Comparison of ENCODE assay signal across 22 cellular contexts in the genomic region with DNA sequence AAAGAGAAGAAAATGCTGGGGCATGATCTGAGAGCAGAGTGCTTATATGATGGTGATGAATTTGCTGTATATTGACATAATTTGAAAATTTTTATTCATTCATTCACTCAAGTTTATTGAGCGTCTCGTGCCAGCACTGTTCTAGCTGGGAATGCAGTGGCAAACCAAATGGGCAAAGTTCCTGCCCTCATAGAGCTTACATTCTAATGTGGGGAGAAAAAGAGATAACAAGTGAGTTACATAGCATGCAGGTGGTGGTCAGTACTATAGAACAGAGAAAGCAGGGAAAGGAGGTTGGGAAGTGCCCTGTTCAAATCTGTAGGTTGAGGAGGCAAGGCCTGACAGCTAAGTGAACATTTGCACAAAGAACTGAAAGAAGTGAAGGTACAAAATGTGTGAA. TPM values are rescaled to one million over a fixed set of nuclear protein-coding genes. Genes with fewer than 3 reads are reported as not detected.
A peak's percentile ranks its signal among the peaks of the same experiment; 100 is the strongest.
DNase-seq lines count a peak whose midpoint lies in the region; ATAC-seq, FAIRE-seq and TF ChIP-seq lines count a peak whose summit lies in the region.
"Had no signal": no experiment of that assay in that cellular context is flagged by ENCODE, and none has a peak within 500 bp of the region (broad histone marks: within the 10 kb centered on the region; RNA-seq: fewer than 3 reads in every experiment).

No MANE protein-coding gene starts in this region.

- CTCF ChIA-PET in HepG2 (lab: Yijun Ruan, JAX; ENCODE audit: low intra/inter-chr PET ratio, low total read pairs) = no interaction called here

- no peak overlapping the region for H3K4me3 Mint-ChIP-seq in endodermal cell
- no peak overlapping the region for H3K4me3 Mint-ChIP-seq in type B pancreatic cell
- H3K4me3 Mint-ChIP-seq in activated T-helper 1 cell treated with anti-CD3 and anti-CD28 coated beads, Interleukin-12 subunit alpha, Interleukin-12 subunit beta, Interleukin-2, Interleukin-4 antibody, amounts not matched to agents 30 ng/mL and 10 ng/mL and 1 ng/mL, durations not matched to agents 14 hours and 24 hours and 36 hours = no peak overlapping the region
- H3K4me3 Mint-ChIP-seq: B cell; CD4-positive, alpha-beta T cell; CD8-positive, alpha-beta memory T cell; GM23338; H9 had no signal

- intact Hi-C loops in HepG2 (cut with micrococcal nuclease; ENCODE audit: unreplicated experiment) (loop anchor here (10.0 kb wide), 1 partner anchor 79 kb away; no protein-coding TSS in a partner anchor), right lobe of liver (cut with DNase I) (no loop called here)
- intact Hi-C loops in activated T-helper 1 cell treated with anti-CD3 and anti-CD28 coated beads, Interleukin-12 subunit alpha, Interleukin-12 subunit beta, Interleukin-2, Interleukin-4 antibody, amounts not matched to agents 30 ng/mL and 10 ng/mL and 1 ng/mL, durations not matched to agents 14 hours and 24 hours and 36 hours (cut with micrococcal nuclease) = loop anchor here (10.0 kb wide), 1 partner anchor 379 kb away; no protein-coding TSS in a partner anchor

- H3K9me3 ChIP-seq in HepG2 (ENCODE audit: low read length) (no peaks in the 10 kb centered on the region), right lobe of liver (no peaks in the 10 kb centered on the region), OCI-LY3 (ENCODE audit: insufficient read depth, low read length) (no peaks in the 10 kb centered on the region), endodermal cell (ENCODE audit: control insufficient read depth, low read length) (peaks cover 6% of the 10 kb centered on the region), small intestine (ENCODE audit: control insufficient read depth, low read depth) (no peaks in the 10 kb centered on the region)
- H3K9me3 ChIP-seq: BLaER1 had no signal

- TF ChIP-seq POLR2A in HepG2 (IDR thresholded peaks at IDR 0.05; ENCODE audit: insufficient read depth in 1 of 2, low read depth in 2 of 2, low read length in 2 of 2) (no peak), right lobe of liver (IDR thresholded peaks at IDR 0.05) (no peak)

- peaks cover 12% of the 10 kb centered on the region for H3K4me1 Mint-ChIP-seq in endodermal cell
- H3K4me1 Mint-ChIP-seq in type B pancreatic cell (ENCODE audit: unreplicated experiment) = peaks cover 13% of the 10 kb centered on the region
- H3K4me1 Mint-ChIP-seq in activated T-helper 1 cell treated with anti-CD3 and anti-CD28 coated beads, Interleukin-12 subunit alpha, Interleukin-12 subunit beta, Interleukin-2, Interleukin-4 antibody, amounts not matched to agents 30 ng/mL and 10 ng/mL and 1 ng/mL, durations not matched to agents 14 hours and 24 hours and 36 hours (ENCODE audit: low read depth) = peaks cover 30% of the 10 kb centered on the region
- H3K4me1 Mint-ChIP-seq: GM23338 had no signal

- H3K36me3 ChIP-seq in HepG2 (replicated peaks in 1 of 2; ENCODE audit: control insufficient read depth in 1 of 2, insufficient read depth in 2 of 2, low read length in 2 of 2) (peaks cover 2 to 9% of the 10 kb centered on the region in 2 experiments; a peak in 2 of 5 replicates), right lobe of liver (no peaks in the 10 kb centered on the region), OCI-LY3 (replicated peaks; ENCODE audit: low read depth, low read length) (peaks cover 34% of the 10 kb centered on the region), endodermal cell (ENCODE audit: control insufficient read depth, insufficient read depth, low read length) (peaks cover 14% of the 10 kb centered on the region), small intestine (ENCODE audit: control insufficient read depth in 2 of 2, insufficient read depth in 2 of 2, low read length in 2 of 2) (no peaks in the 10 kb centered on the region)

- peak overlapping the region; percentile 9; the same call in 1 of the 2 replicates for H3K4me2 ChIP-seq in HepG2 (ENCODE audit: low read depth, low read length)
- H3K4me2 ChIP-seq in OCI-LY3 (ENCODE audit: low read length) = peak overlapping the region; percentile 76
- H3K4me2 ChIP-seq: BLaER1, GM23338 had no signal

- DNase-seq in HepG2 (ENCODE audit: low spot score) = no peak
- no peak for DNase-seq in right lobe of liver
- no peak for DNase-seq in endodermal cell
- no peak for DNase-seq in small intestine
- DNase-seq in type B pancreatic cell (ENCODE audit: extremely low spot score, unreplicated experiment) = no peak
- no peak for DNase-seq in activated T-helper 1 cell treated with anti-CD3 and anti-CD28 coated beads, Interleukin-12 subunit alpha, Interleukin-12 subunit beta, Interleukin-2, Interleukin-4 antibody, amounts not matched to agents 30 ng/mL and 10 ng/mL and 1 ng/mL, durations not matched to agents 14 hours and 24 hours and 36 hours (ENCODE audit: low spot score)
- DNase-seq: CD4-positive, alpha-beta T cell; CD8-positive, alpha-beta memory T cell; DMS 273 treated with DMSO at 0.1 percent for 48 hours; DMS79; H9 had no signal

- no TSS peak for BruUV-seq in HepG2 (replicated peaks; lab: Mats Ljungman, UMichigan)

- H3K9ac ChIP-seq in HepG2 (ENCODE audit: insufficient read depth, low read depth, low read length) (no peak overlapping the region), OCI-LY3 (ENCODE audit: low read length) (no peak overlapping the region), endodermal cell (ENCODE audit: extremely low read depth, low read length, poor library complexity, severe bottlenecking) (no peak overlapping the region)
- H3K9ac ChIP-seq: BLaER1 had no signal

- in situ Hi-C loops in HepG2 (cut with HindIII; ENCODE audit: extremely low pct_ligation_motif_present, low pct_unique_long_range_greater_than_20kb) = no loop called here

- H3K4me1 ChIP-seq in HepG2 (ENCODE audit: insufficient read depth, low read length) = peaks cover 50% of the 10 kb centered on the region
- H3K4me1 ChIP-seq in right lobe of liver = peaks cover 0 to 11% (median 3%) of the 10 kb centered on the region in 4 donors
- H3K4me1 ChIP-seq in OCI-LY3 (ENCODE audit: low read length) = peaks cover 59% of the 10 kb centered on the region
- H3K4me1 ChIP-seq in endodermal cell (ENCODE audit: control insufficient read depth, insufficient read depth, low read length) = no peaks in the 10 kb centered on the region
- peaks cover 0 to 6% of the 10 kb centered on the region in 2 donors for H3K4me1 ChIP-seq in small intestine (ENCODE audit: control insufficient read depth in 2 of 2, insufficient read depth in 1 of 2, low read depth in 1 of 2, low read length in 1 of 2)

- H4K20me1 ChIP-seq in HepG2 (ENCODE audit: insufficient read depth, low read length) (no peaks in the 10 kb centered on the region), OCI-LY3 (ENCODE audit: insufficient read depth, low read length) (peaks cover 62% of the 10 kb centered on the region)

- no peak for TF ChIP-seq CTCF in HepG2 (CRISPR knock-in tag; IDR thresholded peaks at IDR 0.05)
- no peak for TF ChIP-seq CTCF in right lobe of liver (IDR thresholded peaks at IDR 0.05)
- TF ChIP-seq CTCF in OCI-LY3 (IDR thresholded peaks at IDR 0.05; ENCODE audit: low read depth, low read length) = no peak
- no peak for TF ChIP-seq CTCF in endodermal cell (conservative IDR thresholded peaks at IDR 0.05)
- TF ChIP-seq CTCF in type B pancreatic cell (conservative IDR thresholded peaks at IDR 0.05) = no peak

- ATAC-seq in HepG2 (no peak), right lobe of liver (no peak), HG03135 (IDR thresholded peaks at IDR 0.05; ENCODE audit: unreplicated experiment) (no peak)
- ATAC-seq: GM23338, HCT116 had no signal

- 100% methylated on average over 2 of the region's 2 CpGs for WGBS in HepG2 (ENCODE audit: low lambda C conversion rate)
- WGBS in right lobe of liver (ENCODE audit: insufficient coverage, low coverage, low lambda C conversion rate, missing lambda C conversion rate) = 63% methylated on average over 2 of the region's 2 CpGs
- WGBS in endodermal cell (ENCODE audit: insufficient coverage in 1 of 2, insufficient read length in 1 of 2), 2 experiments = 73% methylated on average over 2 of the region's 2 CpGs; no CpG with 5 or more reads in 1 of the 2 experiments
- 78 to 100% (median 98%) methylated on average over 2 of the region's 2 CpGs for WGBS in small intestine, 3 donors

- H3K27me3 ChIP-seq in HepG2 (ENCODE audit: control insufficient read depth in 1 of 2, insufficient read depth in 2 of 2, low read length in 2 of 2) (no peaks in the 10 kb centered on the region; a peak in 2 of 5 replicates), right lobe of liver (no peaks in the 10 kb centered on the region), OCI-LY3 (ENCODE audit: low read depth, low read length) (no peaks in the 10 kb centered on the region), endodermal cell (ENCODE audit: control insufficient read depth, insufficient read depth, low read length, poor library complexity, severe bottlenecking) (no peaks in the 10 kb centered on the region), small intestine (ENCODE audit: control insufficient read depth in 2 of 2, insufficient read depth in 2 of 2, low read length in 2 of 2) (no peaks in the 10 kb centered on the region)
- H3K27me3 ChIP-seq: BLaER1 had no signal

- H3K27ac Mint-ChIP-seq in endodermal cell (no peak overlapping the region), type B pancreatic cell (no peak overlapping the region)
- H3K27ac Mint-ChIP-seq in activated T-helper 1 cell treated with anti-CD3 and anti-CD28 coated beads, Interleukin-12 subunit alpha, Interleukin-12 subunit beta, Interleukin-2, Interleukin-4 antibody, amounts not matched to agents 30 ng/mL and 10 ng/mL and 1 ng/mL, durations not matched to agents 14 hours and 24 hours and 36 hours = no peak overlapping the region
- H3K27ac Mint-ChIP-seq: B cell; CD4-positive, alpha-beta T cell; CD8-positive, alpha-beta memory T cell; GM23338; H9 had no signal

- TF ChIP-seq RAD21 in HepG2 (CRISPR knock-in tag; IDR thresholded peaks at IDR 0.05) = no peak

- H3K36me3 Mint-ChIP-seq in endodermal cell (ENCODE audit: low read depth) (peaks cover 3% of the 10 kb centered on the region), type B pancreatic cell (no peaks in the 10 kb centered on the region)
- peaks cover 13% of the 10 kb centered on the region for H3K36me3 Mint-ChIP-seq in activated T-helper 1 cell treated with anti-CD3 and anti-CD28 coated beads, Interleukin-12 subunit alpha, Interleukin-12 subunit beta, Interleukin-2, Interleukin-4 antibody, amounts not matched to agents 30 ng/mL and 10 ng/mL and 1 ng/mL, durations not matched to agents 14 hours and 24 hours and 36 hours (ENCODE audit: low read depth)

- POLR2A ChIA-PET in HepG2 (lab: Yijun Ruan, JAX) = interaction anchor here (0.7 kb wide), 1 partner anchor 213 kb away, joined by 4 read pairs; no protein-coding TSS in a partner anchor

- FAIRE-seq in HepG2 (lab: Jason Lieb, UNC) (no peak), small intestine (lab: Jason Lieb, UNC) (no peak)
- FAIRE-seq: A204.1, D721Med, G401.6 had no signal

- H3K9me3 Mint-ChIP-seq in endodermal cell (no peaks in the 10 kb centered on the region), type B pancreatic cell (no peaks in the 10 kb centered on the region)
- no peaks in the 10 kb centered on the region for H3K9me3 Mint-ChIP-seq in activated T-helper 1 cell treated with anti-CD3 and anti-CD28 coated beads, Interleukin-12 subunit alpha, Interleukin-12 subunit beta, Interleukin-2, Interleukin-4 antibody, amounts not matched to agents 30 ng/mL and 10 ng/mL and 1 ng/mL, durations not matched to agents 14 hours and 24 hours and 36 hours
- H3K9me3 Mint-ChIP-seq: CD4-positive, alpha-beta T cell; GM23338; H9 had no signal

- TF ChIP-seq EP300 in HepG2 (IDR thresholded peaks at IDR 0.05; ENCODE audit: low read depth in 2 of 2, low read length in 2 of 2) = no peak
- TF ChIP-seq EP300 in HepG2 (CRISPR knock-in tag; IDR thresholded peaks at IDR 0.05; ENCODE audit: borderline replicate concordance) = no peak

- H2AFZ ChIP-seq in HepG2 (ENCODE audit: low read length) (no peak overlapping the region), OCI-LY3 (ENCODE audit: low read depth, low read length) (no peak overlapping the region)
- H2AFZ ChIP-seq: GM23338 had no signal

- H3K27me3 Mint-ChIP-seq in endodermal cell (ENCODE audit: insufficient read depth) = no peaks in the 10 kb centered on the region
- no peaks in the 10 kb centered on the region for H3K27me3 Mint-ChIP-seq in type B pancreatic cell
- no peaks in the 10 kb centered on the region for H3K27me3 Mint-ChIP-seq in activated T-helper 1 cell treated with anti-CD3 and anti-CD28 coated beads, Interleukin-12 subunit alpha, Interleukin-12 subunit beta, Interleukin-2, Interleukin-4 antibody, amounts not matched to agents 30 ng/mL and 10 ng/mL and 1 ng/mL, durations not matched to agents 14 hours and 24 hours and 36 hours (ENCODE audit: insufficient read depth)
- H3K27me3 Mint-ChIP-seq: B cell; CD4-positive, alpha-beta T cell; CD8-positive, alpha-beta memory T cell had no signal

- H3K4me3 ChIP-seq in HepG2 (replicated peaks in 1 of 3; ENCODE audit: insufficient read depth in 1 of 3, low read depth in 2 of 3, low read length in 3 of 3) (no peak overlapping the region), right lobe of liver (no peak overlapping the region), OCI-LY3 (ENCODE audit: low read length) (peak overlapping the region; percentile 58), endodermal cell (ENCODE audit: low read length) (peak overlapping the region; percentile 12), small intestine (ENCODE audit: low read depth in 1 of 2, low read length in 2 of 2) (no peak overlapping the region)
- H3K4me3 ChIP-seq: BLaER1, GM23338 had no signal

- H3K27ac ChIP-seq in HepG2 (ENCODE audit: extremely low read length, insufficient read depth, low read length) = peak overlapping the region; percentile 41
- no peak overlapping the region for H3K27ac ChIP-seq in right lobe of liver
- peak overlapping the region; percentile 55 for H3K27ac ChIP-seq in OCI-LY3 (ENCODE audit: low read length)
- H3K27ac ChIP-seq in endodermal cell (ENCODE audit: low read depth, low read length) = no peak overlapping the region
- no peak overlapping the region for H3K27ac ChIP-seq in small intestine (ENCODE audit: low read depth in 1 of 2, low read length in 1 of 2)
- H3K27ac ChIP-seq: 22Rv1, BLaER1, C4-2B had no signal

- H3K79me2 ChIP-seq in HepG2 (ENCODE audit: insufficient read depth, low read length) (peaks cover 71% of the 10 kb centered on the region), OCI-LY3 (ENCODE audit: low read length) (peaks cover 93% of the 10 kb centered on the region)

RNA-seq across cellular contexts. Expression of gene CEP192, which starts 4.3 kb away (rescaled TPM):
- total RNA-seq in HepG2 (2016; rRNA removed; fragmentation: Illumina TruSeq; extraction: Trizol) (24.7 and 33.6 TPM in 2 replicates), right lobe of liver (1 to 10 TPM; 7.5 to 9.1 (median 8.3) TPM), endodermal cell (10 to 100 TPM; 26.4 to 35.6 TPM), type B pancreatic cell (ENCODE audit: low replicate concordance) (19.8 and 37.5 TPM in 2 replicates)
- 50.8 and 65.5 TPM in 2 replicates for total RNA-seq in HepG2 (2016; cell fraction: cytosol; rRNA removed; fragmentation: Illumina TruSeq; extraction: Trizol; ENCODE audit: low read depth)
- total RNA-seq in HepG2 (2016; cell fraction: insoluble cytoplasmic fraction; rRNA removed; fragmentation: Illumina TruSeq; extraction: Trizol) = 24.0 and 29.5 TPM in 2 replicates
- total RNA-seq in HepG2 (2016; cell fraction: membrane; rRNA removed; fragmentation: Illumina TruSeq; extraction: Trizol) = 48.0 and 59.3 TPM in 2 replicates
- total RNA-seq in HepG2 (2016; cell fraction: nucleus; rRNA removed; fragmentation: Illumina TruSeq; extraction: Trizol) = 28.6 and 34.6 TPM in 2 replicates
- polyA plus RNA-seq in HepG2 (2011; rRNA removed) (12.2 and 15.3 TPM in 2 replicates), small intestine (10 to 100 TPM in 2 of 3 donors, 1 to 10 TPM in 1; 9.6 to 13.5 (median 11.3) TPM)
- polyA plus RNA-seq in HepG2 (2011; cell fraction: cytosol; rRNA removed) = 6.1 and 8.7 TPM in 2 replicates
- 14.1 and 15.3 TPM in 2 replicates for polyA plus RNA-seq in HepG2 (2011; cell fraction: nucleus; rRNA removed)
- polyA plus RNA-seq in HepG2 (2012) = 6.9 and 10.2 TPM in 2 replicates
- 1.0 and 1.6 TPM in 2 replicates for polyA plus RNA-seq in HepG2 (2016; cell fraction: cytosol; fragmentation: Illumina TruSeq; extraction: Trizol; ENCODE audit: low read depth)
- polyA plus RNA-seq in HepG2 (2016; cell fraction: insoluble cytoplasmic fraction; fragmentation: Illumina TruSeq; extraction: Trizol; ENCODE audit: low read depth) = 16.2 and 18.0 TPM in 2 replicates
- 3.0 and 3.3 TPM in 2 replicates for polyA plus RNA-seq in HepG2 (2016; cell fraction: membrane; fragmentation: Illumina TruSeq; extraction: Trizol; ENCODE audit: low read depth)
- polyA plus RNA-seq in HepG2 (2016; cell fraction: nucleus; fragmentation: Illumina TruSeq; extraction: Trizol; ENCODE audit: insufficient read depth, low read depth) = 27.2 and 34.7 TPM in 2 replicates
- 30.4 and 77.0 TPM in 2 replicates for polyA minus RNA-seq in HepG2 (2011; rRNA and poly(A)+ RNA removed; ENCODE audit: low replicate concordance)
- 20.5 and 21.1 TPM in 2 replicates for polyA minus RNA-seq in HepG2 (2011; cell fraction: cytosol; rRNA and poly(A)+ RNA removed)
- 48.3 and 49.1 TPM in 2 replicates for polyA minus RNA-seq in HepG2 (2011; cell fraction: nucleus; rRNA and poly(A)+ RNA removed)
- polyA plus RNA-seq in endodermal cell (2013, experiment 1 of 2) = 29.3 TPM
- polyA plus RNA-seq in endodermal cell (2013, experiment 2 of 2) = 33.1 TPM
- 31.2 and 32.0 TPM in 2 replicates for total RNA-seq in activated T-helper 1 cell treated with anti-CD3 and anti-CD28 coated beads, Interleukin-12 subunit alpha, Interleukin-12 subunit beta, Interleukin-2, Interleukin-4 antibody, amounts not matched to agents 30 ng/mL and 10 ng/mL and 1 ng/mL, durations not matched to agents 14 hours and 24 hours and 36 hours

RNA-seq across cellular contexts. Expression of gene SEH1L, which starts 47.6 kb away (rescaled TPM):
- 59.6 and 96.2 TPM in 2 replicates for total RNA-seq in HepG2 (2016; rRNA removed; fragmentation: Illumina TruSeq; extraction: Trizol)
- total RNA-seq in HepG2 (2016; cell fraction: cytosol; rRNA removed; fragmentation: Illumina TruSeq; extraction: Trizol; ENCODE audit: low read depth) = 17.4 and 19.2 TPM in 2 replicates
- 55.1 and 101 TPM in 2 replicates for total RNA-seq in HepG2 (2016; cell fraction: insoluble cytoplasmic fraction; rRNA removed; fragmentation: Illumina TruSeq; extraction: Trizol)
- 36.0 and 39.4 TPM in 2 replicates for total RNA-seq in HepG2 (2016; cell fraction: membrane; rRNA removed; fragmentation: Illumina TruSeq; extraction: Trizol)
- total RNA-seq in HepG2 (2016; cell fraction: nucleus; rRNA removed; fragmentation: Illumina TruSeq; extraction: Trizol) = 46.1 and 50.8 TPM in 2 replicates
- 43.3 and 63.5 TPM in 2 replicates for polyA plus RNA-seq in HepG2 (2011; rRNA removed)
- 32.3 and 38.9 TPM in 2 replicates for polyA plus RNA-seq in HepG2 (2011; cell fraction: cytosol; rRNA removed)
- polyA plus RNA-seq in HepG2 (2011; cell fraction: nucleus; rRNA removed) = 36.4 and 40.5 TPM in 2 replicates
- 26.8 and 30.0 TPM in 2 replicates for polyA plus RNA-seq in HepG2 (2012)
- polyA plus RNA-seq in HepG2 (2016; cell fraction: cytosol; fragmentation: Illumina TruSeq; extraction: Trizol; ENCODE audit: low read depth) = 6.6 and 7.4 TPM in 2 replicates
- 76.8 and 84.1 TPM in 2 replicates for polyA plus RNA-seq in HepG2 (2016; cell fraction: insoluble cytoplasmic fraction; fragmentation: Illumina TruSeq; extraction: Trizol; ENCODE audit: low read depth)
- polyA plus RNA-seq in HepG2 (2016; cell fraction: membrane; fragmentation: Illumina TruSeq; extraction: Trizol; ENCODE audit: low read depth) = 13.7 and 15.5 TPM in 2 replicates
- 57.0 and 57.1 TPM in 2 replicates for polyA plus RNA-seq in HepG2 (2016; cell fraction: nucleus; fragmentation: Illumina TruSeq; extraction: Trizol; ENCODE audit: insufficient read depth, low read depth)
- 83.0 and 125 TPM in 2 replicates for polyA minus RNA-seq in HepG2 (2011; rRNA and poly(A)+ RNA removed; ENCODE audit: low replicate concordance)
- 49.3 and 51.1 TPM in 2 replicates for polyA minus RNA-seq in HepG2 (2011; cell fraction: cytosol; rRNA and poly(A)+ RNA removed)
- 70.4 and 83.0 TPM in 2 replicates for polyA minus RNA-seq in HepG2 (2011; cell fraction: nucleus; rRNA and poly(A)+ RNA removed)
- total RNA-seq in right lobe of liver = 10 to 100 TPM; 14.6 to 30.3 (median 20.9) TPM
- 10 to 100 TPM; 58.4 to 63.0 TPM for total RNA-seq in endodermal cell
- 29.5 TPM for polyA plus RNA-seq in endodermal cell (2013, experiment 1 of 2)
- 28.6 TPM for polyA plus RNA-seq in endodermal cell (2013, experiment 2 of 2)
- 10 to 100 TPM; 15.2 to 19.8 (median 16.2) TPM for polyA plus RNA-seq in small intestine
- 38.8 and 39.1 TPM in 2 replicates for total RNA-seq in type B pancreatic cell (ENCODE audit: low replicate concordance)
- total RNA-seq in activated T-helper 1 cell treated with anti-CD3 and anti-CD28 coated beads, Interleukin-12 subunit alpha, Interleukin-12 subunit beta, Interleukin-2, Interleukin-4 antibody, amounts not matched to agents 30 ng/mL and 10 ng/mL and 1 ng/mL, durations not matched to agents 14 hours and 24 hours and 36 hours = 121 and 124 TPM in 2 replicates

Comparison
In these comparisons a context has a peak if more than half of its experiments do, and no peak if none do; other contexts are left out.
1. H3K27ac ChIP-seq: peak in HepG2 (single experiment) and OCI-LY3 (single experiment); none in right lobe of liver (0 of 3), endodermal cell (single experiment) and small intestine (0 of 2).
2. intact Hi-C loops: an anchor here in HepG2 (10.0 kb wide) and activated T-helper 1 cell treated with anti-CD3 and anti-CD28 coated beads, Interleukin-12 subunit alpha, Interleukin-12 subunit beta, Interleukin-2, Interleukin-4 antibody, amounts not matched to agents 30 ng/mL and 10 ng/mL and 1 ng/mL, durations not matched to agents 14 hours and 24 hours and 36 hours (10.0 kb wide); none called in right lobe of liver.
3. H3K4me3 ChIP-seq: peak in OCI-LY3 (single experiment) and endodermal cell (single experiment); none in HepG2 (0 of 3), right lobe of liver (0 of 3) and small intestine (0 of 2).